In the genomic region with DNA sequence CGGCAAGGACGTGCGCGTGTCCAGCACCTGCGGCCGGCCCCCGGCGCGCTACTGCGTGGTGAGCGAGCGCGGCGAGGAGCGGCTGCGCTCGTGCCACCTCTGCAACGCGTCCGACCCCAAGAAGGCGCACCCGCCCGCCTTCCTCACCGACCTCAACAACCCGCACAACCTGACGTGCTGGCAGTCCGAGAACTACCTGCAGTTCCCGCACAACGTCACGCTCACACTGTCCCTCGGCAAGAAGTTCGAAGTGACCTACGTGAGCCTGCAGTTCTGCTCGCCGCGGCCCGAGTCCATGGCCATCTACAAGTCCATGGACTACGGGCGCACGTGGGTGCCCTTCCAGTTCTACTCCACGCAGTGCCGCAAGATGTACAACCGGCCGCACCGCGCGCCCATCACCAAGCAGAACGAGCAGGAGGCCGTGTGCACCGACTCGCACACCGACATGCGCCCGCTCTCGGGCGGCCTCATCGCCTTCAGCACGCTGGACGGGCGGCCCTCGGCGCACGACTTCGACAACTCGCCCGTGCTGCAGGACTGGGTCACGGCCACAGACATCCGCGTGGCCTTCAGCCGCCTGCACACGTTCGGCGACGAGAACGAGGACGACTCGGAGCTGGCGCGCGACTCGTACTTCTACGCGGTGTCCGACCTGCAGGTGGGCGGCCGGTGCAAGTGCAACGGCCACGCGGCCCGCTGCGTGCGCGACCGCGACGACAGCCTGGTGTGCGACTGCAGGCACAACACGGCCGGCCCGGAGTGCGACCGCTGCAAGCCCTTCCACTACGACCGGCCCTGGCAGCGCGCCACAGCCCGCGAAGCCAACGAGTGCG, we compare ENCODE assay signal across 9 cellular contexts. TPM values are rescaled to one million over a fixed set of nuclear protein-coding genes. Genes with fewer than 3 reads are reported as not detected.
DNase-seq lines count a peak whose midpoint lies in the region; ATAC-seq and TF ChIP-seq lines count a peak whose summit lies in the region.
"Had no signal": no experiment of that assay in that cellular context is flagged by ENCODE, and none has a peak within 500 bp of the region (broad histone marks: within the 10 kb centered on the region; RNA-seq: fewer than 3 reads in every experiment).

No MANE protein-coding gene starts in this region.

- peaks cover 33% of the 10 kb centered on the region for H3K27me3 ChIP-seq in mesendoderm (ENCODE audit: insufficient read depth, low read length, poor library complexity)
- H3K27me3 ChIP-seq in upper lobe of right lung, result peaks cover 81% of the 10 kb centered on the region

- peaks cover 6% of the 10 kb centered on the region for H3K4me1 Mint-ChIP-seq in chondrocyte (ENCODE audit: low read depth)

- no peak for TF ChIP-seq CTCF in chondrocyte (IDR thresholded peaks at IDR 0.05)
- no peak for TF ChIP-seq CTCF in upper lobe of right lung (IDR thresholded peaks at IDR 0.05)

- no peak overlapping the region for H2AK5ac ChIP-seq in mesendoderm (ENCODE audit: low read length)

- no peaks in the 10 kb centered on the region for H3K79me2 ChIP-seq in mesendoderm (ENCODE audit: control insufficient read depth, insufficient read depth, low read length)

- intact Hi-C loops in upper lobe of right lung (cut with DNase I), result no loop called here

- H3K36me3 Mint-ChIP-seq in chondrocyte (ENCODE audit: low read depth), result no peaks in the 10 kb centered on the region

- no peak overlapping the region for H2BK120ac ChIP-seq in mesendoderm (ENCODE audit: low read depth, low read length)

- peak overlapping the region; percentile 81 for H3K4me3 Mint-ChIP-seq in chondrocyte (ENCODE audit: unreplicated experiment)

- H3K79me1 ChIP-seq in mesendoderm (ENCODE audit: low read length), result no peaks in the 10 kb centered on the region

- peak; percentile 13 for DNase-seq in activated naive CD4-positive, alpha-beta T cell treated with Interleukin-2 at 50 U/mL for 16 hours
- no peak for DNase-seq in activated naive CD4-positive, alpha-beta T cell (lab: John Stamatoyannopoulos, UW)
- no peak for DNase-seq in chondrocyte (ENCODE audit: low spot score)
- peak; percentile 51 for DNase-seq in mesendoderm
- no peak for DNase-seq in upper lobe of right lung
- DNase-seq in NCI-H2081 (lab: John Stamatoyannopoulos, UW), result no peak

- H3K4me3 ChIP-seq in mesendoderm (ENCODE audit: low read length), result peak overlapping the region; percentile 27
- H3K4me3 ChIP-seq in upper lobe of right lung, result peak overlapping the region; percentile 64

- no peaks in the 10 kb centered on the region for H3K9me3 ChIP-seq in upper lobe of right lung

- no peak overlapping the region for H2BK5ac ChIP-seq in mesendoderm (ENCODE audit: low read length)

- ATAC-seq in upper lobe of right lung (peak; percentile 5), GM18858 (IDR thresholded peaks at IDR 0.05; ENCODE audit: unreplicated experiment) (no peak), GM18870 (IDR thresholded peaks at IDR 0.05; ENCODE audit: unreplicated experiment) (no peak)

- peak overlapping the region; percentile 99 for H3K23ac ChIP-seq in mesendoderm (ENCODE audit: low read length)

- H3K27ac ChIP-seq in mesendoderm (ENCODE audit: low read depth, low read length) (no peak overlapping the region), upper lobe of right lung (no peak overlapping the region)

- H3K9ac ChIP-seq in mesendoderm (ENCODE audit: low read length), result peak overlapping the region; percentile 65

- peak overlapping the region; percentile 44 for H3K4me2 ChIP-seq in mesendoderm (ENCODE audit: low read length)

- no peak overlapping the region for H4K8ac ChIP-seq in mesendoderm (ENCODE audit: low read depth, low read length)

- H3K4me1 ChIP-seq in mesendoderm (ENCODE audit: control insufficient read depth, low read depth, low read length) (peaks cover 10% of the 10 kb centered on the region), upper lobe of right lung (peaks cover 21% of the 10 kb centered on the region)

- no CpG with 5 or more reads among the region's 110 CpGs for WGBS in mesendoderm (ENCODE audit: extremely low coverage, insufficient coverage, low lambda C conversion rate)

- no peak overlapping the region for H3K27ac Mint-ChIP-seq in chondrocyte (ENCODE audit: unreplicated experiment)

- H3K18ac ChIP-seq in mesendoderm (ENCODE audit: low read length), result no peak overlapping the region

- H3K36me3 ChIP-seq in mesendoderm (ENCODE audit: control insufficient read depth, insufficient read depth, low read length) (no peaks in the 10 kb centered on the region), upper lobe of right lung (no peaks in the 10 kb centered on the region)

- peak overlapping the region; percentile 71 for H3K56ac ChIP-seq in mesendoderm (ENCODE audit: low read length)

- peaks cover 23% of the 10 kb centered on the region for H3K27me3 Mint-ChIP-seq in chondrocyte (ENCODE audit: low read depth)

- H4K5ac ChIP-seq in mesendoderm (ENCODE audit: low read length), result no peak overlapping the region

- H3K4ac ChIP-seq in mesendoderm (ENCODE audit: low read depth, low read length), result no peak overlapping the region

- H2BK15ac ChIP-seq in mesendoderm (replicated peaks; ENCODE audit: low read depth), result no peak overlapping the region

- no peaks in the 10 kb centered on the region for H3K9me3 Mint-ChIP-seq in chondrocyte (ENCODE audit: low read depth)

RNA-seq across cellular contexts. Expression of a gene that starts 1.5 kb away (rescaled TPM):
- total RNA-seq in chondrocyte (3.3 to 4.3 TPM (median 4.0 TPM) in 3 replicates), upper lobe of right lung (4.1 TPM)
- polyA plus RNA-seq in mesendoderm (2013, experiment 1 of 2), result 7.6 TPM
- 7.0 TPM for polyA plus RNA-seq in mesendoderm (2013, experiment 2 of 2)

RNA-seq across cellular contexts. Expression of a gene that starts 57.3 kb away (rescaled TPM):
- total RNA-seq in chondrocyte (0.08 TPM in 1 of 3 replicates, not detected in the others), upper lobe of right lung (37.7 TPM)
- 2.2 TPM for polyA plus RNA-seq in mesendoderm (2013, experiment 1 of 2)
- polyA plus RNA-seq in mesendoderm (2013, experiment 2 of 2), result 1.7 TPM
- total RNA-seq: renal cortical epithelial cell had no signal

Comparison
In these comparisons a context has a peak if more than half of its experiments do, and no peak if none do; other contexts are left out.
1. DNase-seq: peak in activated naive CD4-positive, alpha-beta T cell treated with Interleukin-2 at 50 U/mL for 16 hours (single experiment) and mesendoderm (single experiment); none in activated naive CD4-positive, alpha-beta T cell (0 of 4), chondrocyte (single experiment), upper lobe of right lung (single experiment) and NCI-H2081 (0 of 2).
2. RNA of a gene that starts 57.3 kb away (total RNA-seq): 37.7 TPM in upper lobe of right lung (single experiment); 0.08 TPM in chondrocyte; every median in the first group is over 10 times any median in the second.